In the genomic region with DNA sequence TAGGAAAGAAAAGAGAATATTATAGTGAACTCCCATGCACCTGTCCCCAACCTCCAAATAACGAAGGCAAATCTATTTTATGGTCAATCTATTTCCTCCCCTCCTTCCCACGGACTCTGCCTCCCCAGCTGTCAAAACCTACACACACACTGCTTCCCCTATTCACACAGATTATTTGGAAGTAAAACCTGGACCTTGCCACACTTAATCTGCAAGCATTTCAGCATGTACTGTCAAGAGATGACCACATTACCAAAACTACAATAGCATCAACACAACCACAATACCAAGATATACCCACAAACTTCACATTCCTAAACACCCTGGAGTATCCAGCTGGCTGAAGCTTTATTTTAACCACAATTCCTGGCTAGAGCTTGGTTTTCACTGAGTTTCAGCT, we compare ENCODE assay signal across 1 cellular context.
TF ChIP-seq lines count a peak whose summit lies in the region.

No MANE protein-coding gene starts in this region.

TF ChIP-seq in HCT116, 20 proteins besides CTCF, POLR2A, EP300 and RAD21 (continued from another document):
- TF ChIP-seq, protein P1, sequence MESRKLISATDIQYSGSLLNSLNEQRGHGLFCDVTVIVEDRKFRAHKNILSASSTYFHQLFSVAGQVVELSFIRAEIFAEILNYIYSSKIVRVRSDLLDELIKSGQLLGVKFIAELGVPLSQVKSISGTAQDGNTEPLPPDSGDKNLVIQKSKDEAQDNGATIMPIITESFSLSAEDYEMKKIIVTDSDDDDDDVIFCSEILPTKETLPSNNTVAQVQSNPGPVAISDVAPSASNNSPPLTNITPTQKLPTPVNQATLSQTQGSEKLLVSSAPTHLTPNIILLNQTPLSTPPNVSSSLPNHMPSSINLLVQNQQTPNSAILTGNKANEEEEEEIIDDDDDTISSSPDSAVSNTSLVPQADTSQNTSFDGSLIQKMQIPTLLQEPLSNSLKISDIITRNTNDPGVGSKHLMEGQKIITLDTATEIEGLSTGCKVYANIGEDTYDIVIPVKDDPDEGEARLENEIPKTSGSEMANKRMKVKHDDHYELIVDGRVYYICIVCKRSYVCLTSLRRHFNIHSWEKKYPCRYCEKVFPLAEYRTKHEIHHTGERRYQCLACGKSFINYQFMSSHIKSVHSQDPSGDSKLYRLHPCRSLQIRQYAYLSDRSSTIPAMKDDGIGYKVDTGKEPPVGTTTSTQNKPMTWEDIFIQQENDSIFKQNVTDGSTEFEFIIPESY (IDR thresholded peaks at IDR 0.05; ENCODE audit: extremely low read depth, insufficient replicate concordance, low read length): no peak
- no peak for TF ChIP-seq SP1 (IDR thresholded peaks at IDR 0.05; ENCODE audit: low read depth)
- TF ChIP-seq SIN3A (IDR thresholded peaks at IDR 0.05; ENCODE audit: low read depth): no peak
- TF ChIP-seq YY1 (IDR thresholded peaks at IDR 0.05; ENCODE audit: extremely low read depth, insufficient replicate concordance, low read depth, low read length): no peak
- TF ChIP-seq, protein P2, sequence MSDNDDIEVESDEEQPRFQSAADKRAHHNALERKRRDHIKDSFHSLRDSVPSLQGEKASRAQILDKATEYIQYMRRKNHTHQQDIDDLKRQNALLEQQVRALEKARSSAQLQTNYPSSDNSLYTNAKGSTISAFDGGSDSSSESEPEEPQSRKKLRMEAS (IDR thresholded peaks at IDR 0.05): no peak
- TF ChIP-seq, protein P3, sequence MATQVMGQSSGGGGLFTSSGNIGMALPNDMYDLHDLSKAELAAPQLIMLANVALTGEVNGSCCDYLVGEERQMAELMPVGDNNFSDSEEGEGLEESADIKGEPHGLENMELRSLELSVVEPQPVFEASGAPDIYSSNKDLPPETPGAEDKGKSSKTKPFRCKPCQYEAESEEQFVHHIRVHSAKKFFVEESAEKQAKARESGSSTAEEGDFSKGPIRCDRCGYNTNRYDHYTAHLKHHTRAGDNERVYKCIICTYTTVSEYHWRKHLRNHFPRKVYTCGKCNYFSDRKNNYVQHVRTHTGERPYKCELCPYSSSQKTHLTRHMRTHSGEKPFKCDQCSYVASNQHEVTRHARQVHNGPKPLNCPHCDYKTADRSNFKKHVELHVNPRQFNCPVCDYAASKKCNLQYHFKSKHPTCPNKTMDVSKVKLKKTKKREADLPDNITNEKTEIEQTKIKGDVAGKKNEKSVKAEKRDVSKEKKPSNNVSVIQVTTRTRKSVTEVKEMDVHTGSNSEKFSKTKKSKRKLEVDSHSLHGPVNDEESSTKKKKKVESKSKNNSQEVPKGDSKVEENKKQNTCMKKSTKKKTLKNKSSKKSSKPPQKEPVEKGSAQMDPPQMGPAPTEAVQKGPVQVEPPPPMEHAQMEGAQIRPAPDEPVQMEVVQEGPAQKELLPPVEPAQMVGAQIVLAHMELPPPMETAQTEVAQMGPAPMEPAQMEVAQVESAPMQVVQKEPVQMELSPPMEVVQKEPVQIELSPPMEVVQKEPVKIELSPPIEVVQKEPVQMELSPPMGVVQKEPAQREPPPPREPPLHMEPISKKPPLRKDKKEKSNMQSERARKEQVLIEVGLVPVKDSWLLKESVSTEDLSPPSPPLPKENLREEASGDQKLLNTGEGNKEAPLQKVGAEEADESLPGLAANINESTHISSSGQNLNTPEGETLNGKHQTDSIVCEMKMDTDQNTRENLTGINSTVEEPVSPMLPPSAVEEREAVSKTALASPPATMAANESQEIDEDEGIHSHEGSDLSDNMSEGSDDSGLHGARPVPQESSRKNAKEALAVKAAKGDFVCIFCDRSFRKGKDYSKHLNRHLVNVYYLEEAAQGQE (IDR thresholded peaks at IDR 0.05; ENCODE audit: low read depth): no peak
- TF ChIP-seq FOSL1 (IDR thresholded peaks at IDR 0.05; ENCODE audit: low read depth): no peak
